ENCODE assay signal across 8 cellular contexts in genomic region chr11:67504950-67505561, GRCh38. TPM values are rescaled to one million over a fixed set of nuclear protein-coding genes. Genes with fewer than 3 reads are reported as not detected.
A peak's percentile ranks its signal among the peaks of the same experiment; 100 is the strongest.
DNase-seq lines count a peak whose midpoint lies in the region; ATAC-seq and TF ChIP-seq lines count a peak whose summit lies in the region.

TSS of gene PITPNM1 (minus strand) at chr11:67505363. CDS start at chr11:67504180, 1,183 bp downstream.

- H3K4me3 ChIP-seq in iPS-18a (ENCODE audit: low read length), result peak within 1 kb of the TSS; percentile 83
- peak within 1 kb of the TSS; percentile 65 to 73 (median 65) for H3K4me3 ChIP-seq in skeletal muscle tissue (ENCODE audit: low read length in 3 of 3)

- H3K4me1 Mint-ChIP-seq in brain, result peaks cover 57% of the 10 kb centered on the region

- ATAC-seq in HG03039 (IDR thresholded peaks at IDR 0.05; ENCODE audit: unreplicated experiment) (no peak), HG02981 (IDR thresholded peaks at IDR 0.05; ENCODE audit: unreplicated experiment) (no peak)

- H3K9ac ChIP-seq in iPS-18a (ENCODE audit: low read length) (peak within 1 kb of the TSS; percentile 32), skeletal muscle tissue (ENCODE audit: low read depth in 1 of 3, low read length in 3 of 3) (peak within 1 kb of the TSS; percentile 66 to 83 (median 73))

- H3K4me3 Mint-ChIP-seq in brain, result peak within 1 kb of the TSS; percentile 86 to 95 (median 89)

- H3K36me3 Mint-ChIP-seq in brain, result peaks cover 8% of the 10 kb centered on the region

- DNase-seq in GF-D8 (lab: John Stamatoyannopoulos, UW) (peak; percentile 37), KBM-7 (peak; percentile 23), T-helper 22 cell (ENCODE audit: low read depth) (peak; percentile 59)

- H3K27ac Mint-ChIP-seq in brain, result peak within 1 kb of the TSS; percentile 84 to 98 (median 92)

- no peak for TF ChIP-seq CTCF in brain (conservative IDR thresholded peaks at IDR 0.05)

- peaks cover 19% of the 10 kb centered on the region for H3K4me1 ChIP-seq in iPS-18a (ENCODE audit: control insufficient read depth, low read depth, low read length)
- H3K4me1 ChIP-seq in skeletal muscle tissue (ENCODE audit: control insufficient read depth in 3 of 3, insufficient read depth in 3 of 3, low read length in 3 of 3), result peaks cover 27 to 43% (median 39%) of the 10 kb centered on the region in 3 donors

- no peaks in the 10 kb centered on the region for H3K36me3 ChIP-seq in iPS-18a (ENCODE audit: control insufficient read depth, low read depth, low read length)
- peaks cover 0 to 4% (median 3%) of the 10 kb centered on the region in 3 donors for H3K36me3 ChIP-seq in skeletal muscle tissue (ENCODE audit: control insufficient read depth in 3 of 3, insufficient read depth in 3 of 3, low read length in 3 of 3)

- no peak within 1 kb of the TSS for H3K27ac ChIP-seq in iPS-18a (ENCODE audit: low read length)
- H3K27ac ChIP-seq in skeletal muscle tissue (ENCODE audit: low read depth, low read length), result peak within 1 kb of the TSS; percentile 96

- no peaks in the 10 kb centered on the region for H3K9me3 ChIP-seq in iPS-18a (ENCODE audit: control insufficient read depth, low read depth, low read length)
- no peaks in the 10 kb centered on the region for H3K9me3 ChIP-seq in skeletal muscle tissue (ENCODE audit: control insufficient read depth in 3 of 3, low read length in 3 of 3)

- peaks cover 13% of the 10 kb centered on the region for H3K27me3 ChIP-seq in iPS-18a (ENCODE audit: control insufficient read depth, insufficient read depth, low read length)
- H3K27me3 ChIP-seq in skeletal muscle tissue (ENCODE audit: control insufficient read depth in 3 of 3, insufficient read depth in 3 of 3, low read length in 3 of 3), result peaks cover 3 to 7% (median 7%) of the 10 kb centered on the region in 3 donors

- H3K27me3 Mint-ChIP-seq in brain, result peaks cover 12% of the 10 kb centered on the region

- peaks cover 0 to 3% (median 0%) of the 10 kb centered on the region in 5 experiments for H3K9me3 Mint-ChIP-seq in brain

- in situ Hi-C loops in KBM-7 (cut with MboI; ENCODE audit: low pct_unique_long_range_greater_than_20kb, low sequenced_read_pairs), result no loop called here

RNA-seq across cellular contexts. Expression of gene PITPNM1, which starts in this region (rescaled TPM):
- polyA plus RNA-seq in brain (ENCODE audit: insufficient read depth, low read depth, low replicate concordance), result 54.1 TPM
- total RNA-seq in skeletal muscle tissue, result 5.7 TPM
